Comparison of ENCODE assay signal across 9 cellular contexts in genomic region chr7:155206286-155207020, GRCh38.
DNase-seq lines count a peak whose midpoint lies in the region; ATAC-seq and TF ChIP-seq lines count a peak whose summit lies in the region.
"Had no signal": no experiment of that assay in that cellular context is flagged by ENCODE, and none has a peak within 500 bp of the region (broad histone marks: within the 10 kb centered on the region; RNA-seq: fewer than 3 reads in every experiment).

No MANE protein-coding gene starts in this region.

- no peaks in the 10 kb centered on the region for H3K9me3 ChIP-seq in aorta (ENCODE audit: control insufficient read depth, low read length)

- intact Hi-C loops in aorta (cut with DNase I) = no loop called here

- ATAC-seq in GM23338 = no peak
- peak; percentile 76 for ATAC-seq in aorta (ENCODE audit: low FRiP score)

- H3K27ac Mint-ChIP-seq in GM23338 = peak overlapping the region; percentile 11; the same call in 1 of the 2 replicates

- H3K36me3 Mint-ChIP-seq in GM23338 (ENCODE audit: low read depth) = peaks cover 5% of the 10 kb centered on the region; the same call in 1 of the 3 replicates

- H3K4me3 Mint-ChIP-seq in GM23338 = no peak overlapping the region

- peaks cover 24% of the 10 kb centered on the region for H3K4me1 Mint-ChIP-seq in GM23338

- no peaks in the 10 kb centered on the region for H3K79me2 ChIP-seq in GM23338 (replicated peaks; ENCODE audit: insufficient read depth)

- H4K20me1 ChIP-seq in GM23338 (replicated peaks; ENCODE audit: insufficient read depth) = no peaks in the 10 kb centered on the region

- peaks cover 15% of the 10 kb centered on the region for H3K9me3 Mint-ChIP-seq in GM23338

- no peaks in the 10 kb centered on the region for H3F3A ChIP-seq in GM23338 (replicated peaks; ENCODE audit: low read depth)

- DNase-seq in ELF-1 (ENCODE audit: low read depth, low spot score) = peak; percentile 22
- DNase-seq in GM23338 (ENCODE audit: low spot score) = no peak
- peak; percentile 15 for DNase-seq in NCI-H69 (lab: John Stamatoyannopoulos, UW)
- DNase-seq in activated T-cell treated with anti-CD3 and anti-CD28 coated beads for 1 hour (ENCODE audit: low read depth) = peak; percentile 37
- peak; percentile 91 for DNase-seq in fibroblast of peridontal ligament (ENCODE audit: extremely low read depth)
- DNase-seq in putamen (ENCODE audit: low spot score) = peak; percentile 39
- peak; percentile 82 to 87 for DNase-seq in aorta
- no peak for DNase-seq in NCI-H187 (lab: John Stamatoyannopoulos, UW)

- H3K36me3 ChIP-seq in GM23338 (ENCODE audit: insufficient read depth) = no peaks in the 10 kb centered on the region
- H3K36me3 ChIP-seq in aorta (ENCODE audit: control insufficient read depth in 1 of 2, insufficient read depth in 2 of 2, low read length in 1 of 2) = no peaks in the 10 kb centered on the region

- no peak overlapping the region for H3K4me2 ChIP-seq in GM23338

- WGBS in aorta, 2 donors = 34 to 41% methylated on average over 21 of the region's 21 CpGs

- H3K27me3 ChIP-seq in GM23338 (ENCODE audit: insufficient read depth) (no peaks in the 10 kb centered on the region), aorta (ENCODE audit: control insufficient read depth in 1 of 2, insufficient read depth in 2 of 2, low read length in 1 of 2) (no peaks in the 10 kb centered on the region)

- no peak for TF ChIP-seq CTCF in GM23338 (conservative IDR thresholded peaks at IDR 0.05; ENCODE audit: low read depth in 2 of 2)

- peaks cover 9% of the 10 kb centered on the region for H3K27me3 Mint-ChIP-seq in GM23338 (ENCODE audit: insufficient read depth, low read depth, poor library complexity)

- H2AFZ ChIP-seq in GM23338 = no peak overlapping the region

- no peaks in the 10 kb centered on the region for H3K9me2 ChIP-seq in GM23338 (ENCODE audit: insufficient read depth)

- no peak overlapping the region for H3K27ac ChIP-seq in GM23338 (ENCODE audit: low read depth)
- no peak overlapping the region for H3K27ac ChIP-seq in aorta (ENCODE audit: low read depth in 1 of 2, low read length in 2 of 2)
- H3K27ac ChIP-seq: VCaP had no signal

- H3K4me3 ChIP-seq in GM23338 = no peak overlapping the region
- H3K4me3 ChIP-seq in aorta (ENCODE audit: low read length in 2 of 2) = no peak overlapping the region

- 0 out of 2 replicates have a peak, but pooled peaks cover 4% of the 10 kb centered on the region for H3K4me1 ChIP-seq in GM23338 (ENCODE audit: insufficient read depth)
- no peaks in the 10 kb centered on the region for H3K4me1 ChIP-seq in aorta (ENCODE audit: control insufficient read depth in 1 of 2, insufficient read depth in 2 of 2, low read length in 2 of 2)

TF ChIP-seq in GM23338, 12 proteins besides CTCF, POLR2A, EP300 and RAD21:
- TF ChIP-seq ZNF114 (CRISPR knock-in tag; IDR thresholded peaks at IDR 0.05) = no peak
- TF ChIP-seq EZH2 (IDR thresholded peaks at IDR 0.05; ENCODE audit: low read depth, unreplicated experiment) = no peak
- TF ChIP-seq NANOG (IDR thresholded peaks at IDR 0.05; ENCODE audit: borderline replicate concordance) = no peak

Comparison
In these comparisons a context has a peak if more than half of its experiments do, and no peak if none do; other contexts are left out.
1. DNase-seq: peak in ELF-1 (single experiment), NCI-H69 (single experiment), activated T-cell treated with anti-CD3 and anti-CD28 coated beads for 1 hour (single experiment), fibroblast of peridontal ligament (single experiment), putamen (single experiment) and aorta (2 of 2); none in GM23338 (single experiment) and NCI-H187 (0 of 2).